In genomic region chr13:20566917-20567755, GRCh38 we compare ENCODE assay signal across 8 cellular contexts.
DNase-seq lines count a peak whose midpoint lies in the region; ATAC-seq, FAIRE-seq and TF ChIP-seq lines count a peak whose summit lies in the region.

TSS of gene IFT88 (plus strand) at chr13:20567157. CDS start at chr13:20574386, 7,229 bp downstream.

- H3K27ac Mint-ChIP-seq in nephron progenitor cell: peak within 1 kb of the TSS; percentile 99

- H3K36me3 Mint-ChIP-seq in nephron progenitor cell (ENCODE audit: low read depth): peaks cover 39% of the 10 kb centered on the region

- peaks cover 16% of the 10 kb centered on the region for H3K4me1 Mint-ChIP-seq in nephron progenitor cell

- peaks cover 50% of the 10 kb centered on the region for H3K9me3 Mint-ChIP-seq in nephron progenitor cell

- peak; percentile 87 for ATAC-seq in stimulated activated naive CD8-positive, alpha-beta T cell treated with anti-CD3 and anti-CD28 coated beads, Interleukin-15, Interleukin-2, amounts not matched to agents 100 U/mL and 50 U/mL, for 24 hours

- FAIRE-seq in H54 (lab: Jason Lieb, UNC): no peak

- peak; percentile 92 for DNase-seq in ELR (ENCODE audit: low read depth)
- DNase-seq in H54 (ENCODE audit: insufficient read length, low spot score): peak; percentile 48
- peak; percentile 87 for DNase-seq in LoVo (ENCODE audit: low spot score)
- DNase-seq in activated effector memory CD4-positive, alpha-beta T cell treated with anti-CD3 and anti-CD28 coated beads, Interleukin-2, amount 50 U/mL, for 16 hours: peak; percentile 94
- peak; percentile 68 for DNase-seq in fibroblast of the conjunctiva (ENCODE audit: low read depth)
- DNase-seq in nephron progenitor cell: peak; percentile 93
- DNase-seq in stimulated activated naive CD8-positive, alpha-beta T cell treated with anti-CD3 and anti-CD28 coated beads, Interleukin-15, Interleukin-2, amounts not matched to agents 100 U/mL and 50 U/mL, for 24 hours: peak; percentile 84

- H3K27me3 Mint-ChIP-seq in nephron progenitor cell (ENCODE audit: low read depth, poor library complexity): peaks cover 7% of the 10 kb centered on the region

- H3K4me3 Mint-ChIP-seq in nephron progenitor cell: peak within 1 kb of the TSS; percentile 90

- TF ChIP-seq POLR2A in H54 (IDR thresholded peaks at IDR 0.05; ENCODE audit: low read depth, low read length): peak; percentile 51
- peak; percentile 55 for TF ChIP-seq POLR2A in Raji (IDR thresholded peaks at IDR 0.05; ENCODE audit: insufficient read depth, low read depth, low read length)

- TF ChIP-seq CTCF in nephron progenitor cell (IDR thresholded peaks at IDR 0.05): no peak

Comparison
In these comparisons a context has a peak if more than half of its experiments do, and no peak if none do; other contexts are left out.
1. Peak in every context shown above with its lines: DNase-seq and ATAC-seq.